13 cellular contexts compared by ENCODE assay signal in genomic region chr12:67578976-67579661, GRCh38.
DNase-seq lines count a peak whose midpoint lies in the region; ATAC-seq, FAIRE-seq and TF ChIP-seq lines count a peak whose summit lies in the region.
"Had no signal": no experiment of that assay in that cellular context is flagged by ENCODE, and none has a peak within 500 bp of the region (broad histone marks: within the 10 kb centered on the region; RNA-seq: fewer than 3 reads in every experiment).

No MANE protein-coding gene starts in this region.

- H3K4me3 ChIP-seq in CD4-positive, alpha-beta memory T cell (ENCODE audit: low read length in 2 of 2) = peak overlapping the region; percentile 2 to 8
- no peak overlapping the region for H3K4me3 ChIP-seq in HepG2 (replicated peaks in 1 of 3; ENCODE audit: insufficient read depth in 1 of 3, low read depth in 2 of 3, low read length in 3 of 3)
- no peak overlapping the region for H3K4me3 ChIP-seq in transverse colon
- no peak overlapping the region for H3K4me3 ChIP-seq in A673 (ENCODE audit: low read depth, low read length, poor library complexity, severe bottlenecking)
- no peak overlapping the region for H3K4me3 ChIP-seq in stomach
- H3K4me3 ChIP-seq: esophagus muscularis mucosa had no signal

- no peaks in the 10 kb centered on the region for H3K27me3 ChIP-seq in CD4-positive, alpha-beta memory T cell (ENCODE audit: insufficient read depth, low read length)
- no peaks in the 10 kb centered on the region for H3K27me3 ChIP-seq in HepG2 (ENCODE audit: control insufficient read depth in 1 of 2, insufficient read depth in 2 of 2, low read length in 2 of 2)
- no peaks in the 10 kb centered on the region for H3K27me3 ChIP-seq in transverse colon
- H3K27me3 ChIP-seq in A673 (replicated peaks; ENCODE audit: insufficient read depth, low read depth, low read length, poor library complexity) = no peaks in the 10 kb centered on the region
- no peaks in the 10 kb centered on the region for H3K27me3 ChIP-seq in stomach
- H3K27me3 ChIP-seq: esophagus muscularis mucosa had no signal

- intact Hi-C loops in CD4-positive, alpha-beta memory T cell (cut with micrococcal nuclease) = loop anchor here (1.0 to 5.0 kb wide), 5 partner anchors 51 to 138 kb away; partner anchors contain the start of gene DYRK2
- intact Hi-C loops in activated T-helper 1 cell treated with anti-CD3 and anti-CD28 coated beads, Interleukin-12 subunit alpha, Interleukin-12 subunit beta, Interleukin-2, Interleukin-4 antibody, amounts not matched to agents 30 ng/mL and 10 ng/mL and 1 ng/mL, durations not matched to agents 14 hours and 24 hours and 36 hours (cut with micrococcal nuclease) = loop anchor here (1.0 to 2.0 kb wide), 5 partner anchors 11 to 127 kb away; no protein-coding TSS in a partner anchor
- intact Hi-C loops in HepG2 (cut with micrococcal nuclease; ENCODE audit: unreplicated experiment) (no loop called here), transverse colon (cut with DNase I; ENCODE audit: low total_unique reads) (no loop called here), A673 (cut with micrococcal nuclease; ENCODE audit: unreplicated experiment) (no loop called here), stomach (cut with DNase I; ENCODE audit: low total_unique reads) (no loop called here)

- no peaks in the 10 kb centered on the region for H3K36me3 ChIP-seq in CD4-positive, alpha-beta memory T cell (ENCODE audit: insufficient read depth, low read length)
- H3K36me3 ChIP-seq in HepG2 (replicated peaks in 1 of 2; ENCODE audit: control insufficient read depth in 1 of 2, insufficient read depth in 2 of 2, low read length in 2 of 2) (no peaks in the 10 kb centered on the region), transverse colon (no peaks in the 10 kb centered on the region), A673 (ENCODE audit: insufficient read depth, low read length, poor library complexity, severe bottlenecking) (no peaks in the 10 kb centered on the region), stomach (no peaks in the 10 kb centered on the region)
- H3K36me3 ChIP-seq: esophagus muscularis mucosa had no signal

- BruUV-seq in HepG2 (replicated peaks; lab: Mats Ljungman, UMichigan) (no TSS peak), A673 (replicated peaks; lab: Mats Ljungman, UMichigan) (no TSS peak)

- no peaks in the 10 kb centered on the region for H3K27me3 Mint-ChIP-seq in CD4-positive, alpha-beta memory T cell
- H3K27me3 Mint-ChIP-seq in activated T-helper 1 cell treated with anti-CD3 and anti-CD28 coated beads, Interleukin-12 subunit alpha, Interleukin-12 subunit beta, Interleukin-2, Interleukin-4 antibody, amounts not matched to agents 30 ng/mL and 10 ng/mL and 1 ng/mL, durations not matched to agents 14 hours and 24 hours and 36 hours (ENCODE audit: insufficient read depth) = peaks cover 12% of the 10 kb centered on the region

- TF ChIP-seq EP300 in HepG2 (IDR thresholded peaks at IDR 0.05; ENCODE audit: low read depth in 2 of 2, low read length in 2 of 2) = no peak
- TF ChIP-seq EP300 in HepG2 (CRISPR knock-in tag; IDR thresholded peaks at IDR 0.05; ENCODE audit: borderline replicate concordance) = no peak
- no peak for TF ChIP-seq EP300 in transverse colon (IDR thresholded peaks at IDR 0.05; ENCODE audit: low read depth)
- no peak for TF ChIP-seq EP300 in stomach (IDR thresholded peaks at IDR 0.05)

- H3K4me2 ChIP-seq in HepG2 (ENCODE audit: low read depth, low read length) = no peak overlapping the region

- no peaks in the 10 kb centered on the region for H3K79me2 ChIP-seq in HepG2 (ENCODE audit: insufficient read depth, low read length)

- POLR2A ChIA-PET in CD4-positive, alpha-beta memory T cell (lab: Charles Lee; ENCODE audit: partially characterized antibody) = interaction anchor here (0.6 to 7.1 kb wide), 29 partner anchors 9 to 597 kb away, joined by 3 to 84 read pairs (median 4); partner anchors contain the start of gene DYRK2
- POLR2A ChIA-PET in HepG2 (lab: Yijun Ruan, JAX) = no interaction called here
- POLR2A ChIA-PET in A673 (lab: Charles Lee; ENCODE audit: low non-redundant PET) = no interaction called here

- DNase-seq in CD4-positive, alpha-beta memory T cell = peak; percentile 57 to 75 (median 66)
- DNase-seq in KG1 (lab: John Stamatoyannopoulos, UW) = peak; percentile 2
- DNase-seq in activated T-helper 1 cell treated with anti-CD3 and anti-CD28 coated beads, Interleukin-12 subunit alpha, Interleukin-12 subunit beta, Interleukin-2, Interleukin-4 antibody, amounts not matched to agents 30 ng/mL and 10 ng/mL and 1 ng/mL, durations not matched to agents 14 hours and 24 hours and 36 hours (ENCODE audit: low spot score) = peak; percentile 11
- no peak for DNase-seq in HepG2 (ENCODE audit: low spot score)
- DNase-seq in substantia nigra (lab: John Stamatoyannopoulos, UW) = no peak
- DNase-seq in transverse colon = no peak
- no peak for DNase-seq in A673 (ENCODE audit: low spot score)
- no peak for DNase-seq in stomach
- DNase-seq: Caco-2, NCI-H1105 treated with DMSO at 0.1 percent for 48 hours, NCI-H446, T1000 had no signal

- in situ Hi-C loops in HepG2 (cut with HindIII; ENCODE audit: extremely low pct_ligation_motif_present, low pct_unique_long_range_greater_than_20kb) (no loop called here), transverse colon (cut with MboI; ENCODE audit: low pct_ligation_motif_present in 1 of 4, low pct_unique_long_range_greater_than_20kb in 1 of 4, low sequenced_read_pairs in 3 of 4) (no loop called here)

- H3K4me1 Mint-ChIP-seq in CD4-positive, alpha-beta memory T cell = peaks cover 41 to 65% (median 50%) of the 10 kb centered on the region in 4 donors
- peaks cover 30% of the 10 kb centered on the region for H3K4me1 Mint-ChIP-seq in activated T-helper 1 cell treated with anti-CD3 and anti-CD28 coated beads, Interleukin-12 subunit alpha, Interleukin-12 subunit beta, Interleukin-2, Interleukin-4 antibody, amounts not matched to agents 30 ng/mL and 10 ng/mL and 1 ng/mL, durations not matched to agents 14 hours and 24 hours and 36 hours (ENCODE audit: low read depth)

- H3K9me3 ChIP-seq in CD4-positive, alpha-beta memory T cell (ENCODE audit: control insufficient read depth in 1 of 2, low read length in 2 of 2) = no peaks in the 10 kb centered on the region
- H3K9me3 ChIP-seq in HepG2 (ENCODE audit: low read length) (no peaks in the 10 kb centered on the region), transverse colon (no peaks in the 10 kb centered on the region), A673 (ENCODE audit: low read depth, low read length, poor library complexity, severe bottlenecking) (no peaks in the 10 kb centered on the region), stomach (no peaks in the 10 kb centered on the region)
- H3K9me3 ChIP-seq: Caco-2, esophagus muscularis mucosa had no signal

- peaks cover 49% of the 10 kb centered on the region for H3K4me1 ChIP-seq in CD4-positive, alpha-beta memory T cell (ENCODE audit: insufficient read depth, low read length)
- H3K4me1 ChIP-seq in HepG2 (ENCODE audit: insufficient read depth, low read length) (no peaks in the 10 kb centered on the region), transverse colon (no peaks in the 10 kb centered on the region), A673 (ENCODE audit: insufficient read depth, low read length, poor library complexity, severe bottlenecking) (no peaks in the 10 kb centered on the region), stomach (peaks cover 0 to 4% (median 0%) of the 10 kb centered on the region in 4 donors)
- H3K4me1 ChIP-seq: Caco-2, esophagus muscularis mucosa had no signal

- CTCF ChIA-PET in CD4-positive, alpha-beta memory T cell (lab: Charles Lee; ENCODE audit: partially characterized antibody) = interaction anchor here (0.7 to 4.6 kb wide), 16 partner anchors 12 to 364 kb away, joined by 3 to 23 read pairs (median 5); partner anchors contain the start of gene DYRK2
- CTCF ChIA-PET in HepG2 (lab: Yijun Ruan, JAX; ENCODE audit: low intra/inter-chr PET ratio, low total read pairs) = no interaction called here
- CTCF ChIA-PET in A673 (lab: Charles Lee) = no interaction called here

- H3K27ac Mint-ChIP-seq in CD4-positive, alpha-beta memory T cell = peak overlapping the region; percentile 55 to 89 (median 82)
- H3K27ac Mint-ChIP-seq in activated T-helper 1 cell treated with anti-CD3 and anti-CD28 coated beads, Interleukin-12 subunit alpha, Interleukin-12 subunit beta, Interleukin-2, Interleukin-4 antibody, amounts not matched to agents 30 ng/mL and 10 ng/mL and 1 ng/mL, durations not matched to agents 14 hours and 24 hours and 36 hours = peak overlapping the region; percentile 56

- ATAC-seq in HepG2 = no peak

- H3K36me3 Mint-ChIP-seq in CD4-positive, alpha-beta memory T cell = no peaks in the 10 kb centered on the region
- peaks cover 12% of the 10 kb centered on the region for H3K36me3 Mint-ChIP-seq in activated T-helper 1 cell treated with anti-CD3 and anti-CD28 coated beads, Interleukin-12 subunit alpha, Interleukin-12 subunit beta, Interleukin-2, Interleukin-4 antibody, amounts not matched to agents 30 ng/mL and 10 ng/mL and 1 ng/mL, durations not matched to agents 14 hours and 24 hours and 36 hours (ENCODE audit: low read depth)

- no peak overlapping the region for H3K27ac ChIP-seq in CD4-positive, alpha-beta memory T cell (ENCODE audit: low read depth, low read length)
- no peak overlapping the region for H3K27ac ChIP-seq in HepG2 (ENCODE audit: extremely low read length, insufficient read depth, low read length)
- H3K27ac ChIP-seq in substantia nigra (ENCODE audit: low read depth, low read length, poor library complexity, severe bottlenecking) = no peak overlapping the region
- H3K27ac ChIP-seq in transverse colon = no peak overlapping the region
- no peak overlapping the region for H3K27ac ChIP-seq in A673 (ENCODE audit: low read depth, low read length, poor library complexity, severe bottlenecking)
- no peak overlapping the region for H3K27ac ChIP-seq in stomach
- H3K27ac ChIP-seq: esophagus muscularis mucosa had no signal

- TF ChIP-seq CTCF in HepG2 (CRISPR knock-in tag; IDR thresholded peaks at IDR 0.05) (no peak), transverse colon (IDR thresholded peaks at IDR 0.05) (no peak), A673 (conservative IDR thresholded peaks at IDR 0.05; ENCODE audit: low read depth, low read length) (no peak), stomach (IDR thresholded peaks at IDR 0.05) (no peak)

- peaks cover 0 to 2% (median 0%) of the 10 kb centered on the region in 8 donors for H3K9me3 Mint-ChIP-seq in CD4-positive, alpha-beta memory T cell
- peaks cover 25% of the 10 kb centered on the region for H3K9me3 Mint-ChIP-seq in activated T-helper 1 cell treated with anti-CD3 and anti-CD28 coated beads, Interleukin-12 subunit alpha, Interleukin-12 subunit beta, Interleukin-2, Interleukin-4 antibody, amounts not matched to agents 30 ng/mL and 10 ng/mL and 1 ng/mL, durations not matched to agents 14 hours and 24 hours and 36 hours

- 1% methylated on average over 3 of the region's 3 CpGs for WGBS in HepG2 (ENCODE audit: low lambda C conversion rate)
- WGBS in transverse colon (ENCODE audit: low coverage in 1 of 2), 2 donors = 62 to 74% methylated on average over 3 of the region's 3 CpGs
- 68 to 74% (median 72%) methylated on average over 3 of the region's 3 CpGs for WGBS in stomach, 5 donors

- no peak for TF ChIP-seq POLR2A in HepG2 (IDR thresholded peaks at IDR 0.05; ENCODE audit: insufficient read depth in 1 of 2, low read depth in 2 of 2, low read length in 2 of 2)
- no peak for TF ChIP-seq POLR2A in transverse colon (IDR thresholded peaks at IDR 0.05)
- TF ChIP-seq POLR2A in stomach (IDR thresholded peaks at IDR 0.05) = no peak

- H4K20me1 ChIP-seq in HepG2 (ENCODE audit: insufficient read depth, low read length) = no peaks in the 10 kb centered on the region

- H2AFZ ChIP-seq in HepG2 (ENCODE audit: low read length) = no peak overlapping the region

- peak overlapping the region in 7 of 8 donors; percentile 75 to 89 (median 79) for H3K4me3 Mint-ChIP-seq in CD4-positive, alpha-beta memory T cell
- H3K4me3 Mint-ChIP-seq in activated T-helper 1 cell treated with anti-CD3 and anti-CD28 coated beads, Interleukin-12 subunit alpha, Interleukin-12 subunit beta, Interleukin-2, Interleukin-4 antibody, amounts not matched to agents 30 ng/mL and 10 ng/mL and 1 ng/mL, durations not matched to agents 14 hours and 24 hours and 36 hours = peak overlapping the region; percentile 30

- H3K9ac ChIP-seq in HepG2 (ENCODE audit: insufficient read depth, low read depth, low read length) = no peak overlapping the region

- no peak for FAIRE-seq in HepG2 (lab: Jason Lieb, UNC)

- TF ChIP-seq RAD21 in HepG2 (CRISPR knock-in tag; IDR thresholded peaks at IDR 0.05) = no peak

Comparison
In these comparisons a context has a peak if more than half of its experiments do, and no peak if none do; other contexts are left out.
1. DNase-seq: peak in CD4-positive, alpha-beta memory T cell (5 of 5), KG1 (single experiment) and activated T-helper 1 cell treated with anti-CD3 and anti-CD28 coated beads, Interleukin-12 subunit alpha, Interleukin-12 subunit beta, Interleukin-2, Interleukin-4 antibody, amounts not matched to agents 30 ng/mL and 10 ng/mL and 1 ng/mL, durations not matched to agents 14 hours and 24 hours and 36 hours (single experiment); none in HepG2 (single experiment), substantia nigra (0 of 49), transverse colon (single experiment), A673 (single experiment) and stomach (single experiment).
2. H3K4me3 ChIP-seq: peak in CD4-positive, alpha-beta memory T cell (2 of 2); none in HepG2 (0 of 3), transverse colon (0 of 4), A673 (single experiment) and stomach (0 of 4).
3. intact Hi-C loops: an anchor here in CD4-positive, alpha-beta memory T cell (1.0 to 5.0 kb wide) and activated T-helper 1 cell treated with anti-CD3 and anti-CD28 coated beads, Interleukin-12 subunit alpha, Interleukin-12 subunit beta, Interleukin-2, Interleukin-4 antibody, amounts not matched to agents 30 ng/mL and 10 ng/mL and 1 ng/mL, durations not matched to agents 14 hours and 24 hours and 36 hours (1.0 to 2.0 kb wide); none called in HepG2, transverse colon, A673 and stomach.